ENCODE assay signal across 23 cellular contexts in the genomic region with DNA sequence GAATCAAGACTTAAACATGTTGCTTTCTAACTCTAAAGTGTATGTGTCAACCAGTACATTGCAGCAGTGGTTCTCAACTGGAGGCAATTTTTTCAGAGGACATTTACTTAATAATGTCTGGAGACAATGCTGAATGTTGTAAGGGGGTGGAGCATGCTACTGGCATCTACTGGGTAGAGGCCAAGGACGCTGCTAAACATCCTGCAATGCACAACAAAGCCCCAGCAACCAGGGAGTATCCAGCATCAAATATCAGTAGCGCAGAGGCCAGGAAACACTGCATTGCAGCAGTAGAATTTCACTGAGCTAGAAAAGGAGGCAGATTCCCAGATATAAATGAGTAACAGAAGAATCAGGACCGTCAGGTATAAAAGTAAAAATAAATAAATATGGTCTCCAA.
"Had no signal": no experiment of that assay in that cellular context is flagged by ENCODE, and none has a peak within 500 bp of the region (broad histone marks: within the 10 kb centered on the region; RNA-seq: fewer than 3 reads in every experiment).

No MANE protein-coding gene starts in this region.

- H3K4me3 ChIP-seq: gastrocnemius medialis, heart right ventricle, psoas muscle, right lobe of liver, spleen, testis, tibial nerve, upper lobe of right lung, vagina had no signal

- H3K27me3 ChIP-seq: gastrocnemius medialis, heart right ventricle, neutrophil, right lobe of liver, spleen, testis, tibial nerve, vagina had no signal

- FAIRE-seq: endometrium, kidney had no signal

- H3K9me3 ChIP-seq: gastrocnemius medialis, heart right ventricle, neutrophil, psoas muscle, right lobe of liver, spleen, testis, tibial nerve, upper lobe of right lung, vagina had no signal

- H3K4me1 ChIP-seq: gastrocnemius medialis, heart right ventricle, psoas muscle, right lobe of liver, spleen, testis, tibial nerve, upper lobe of right lung, vagina had no signal

- H3K36me3 Mint-ChIP-seq: naive thymus-derived CD8-positive, alpha-beta T cell; stimulated activated naive B cell treated with anti-CD40 and anti-IgM and Interleukin-4, amounts not matched to agents 10 μg/mL and 1 μg/mL and 100 μg/mL, for 72 hours had no signal

- H3K9me3 Mint-ChIP-seq: stimulated activated naive B cell treated with anti-CD40 and anti-IgM and Interleukin-4, amounts not matched to agents 10 μg/mL and 1 μg/mL and 100 μg/mL, for 72 hours had no signal

- H3K4me3 Mint-ChIP-seq: naive thymus-derived CD8-positive, alpha-beta T cell; stimulated activated naive B cell treated with anti-CD40 and anti-IgM and Interleukin-4, amounts not matched to agents 10 μg/mL and 1 μg/mL and 100 μg/mL, for 72 hours; stimulated activated naive CD8-positive, alpha-beta T cell treated with anti-CD3 and anti-CD28 coated beads, Interleukin-15, amount 100 ng/mL, for 72 hours had no signal

- DNase-seq: cortex of kidney; effector memory CD4-positive, alpha-beta T cell; gastrocnemius medialis; heart right ventricle; hypothalamus; kidney; left cardiac atrium; left ventricle myocardium superior; naive thymus-derived CD8-positive, alpha-beta T cell; psoas muscle; retina; right lobe of liver; spleen; stimulated activated CD4-positive, alpha-beta T cell treated with anti-CD3 and anti-CD28 coated beads, Interleukin-2, amount 100 ng/mL, for 24 hours; stimulated activated CD4-positive, alpha-beta T cell treated with anti-CD3 and anti-CD28 coated beads, Interleukin-4, amount 100 ng/mL, for 4 hours; stimulated activated naive B cell treated with anti-CD40 and anti-IgM and Interleukin-4, amounts not matched to agents 10 μg/mL and 1 μg/mL and 100 μg/mL, for 72 hours; stimulated activated naive CD8-positive, alpha-beta T cell treated with anti-CD3 and anti-CD28 coated beads, Interleukin-15, amount 100 ng/mL, for 72 hours; testis; upper lobe of right lung had no signal

- H3K27ac ChIP-seq: gastrocnemius medialis, heart right ventricle, neutrophil, psoas muscle, right lobe of liver, spleen, testis, tibial nerve, upper lobe of right lung, vagina had no signal

- H3K27ac Mint-ChIP-seq: naive thymus-derived CD8-positive, alpha-beta T cell; stimulated activated naive B cell treated with anti-CD40 and anti-IgM and Interleukin-4, amounts not matched to agents 10 μg/mL and 1 μg/mL and 100 μg/mL, for 72 hours; stimulated activated naive CD8-positive, alpha-beta T cell treated with anti-CD3 and anti-CD28 coated beads, Interleukin-15, amount 100 ng/mL, for 72 hours had no signal

- H3K36me3 ChIP-seq: gastrocnemius medialis, heart right ventricle, neutrophil, right lobe of liver, spleen, tibial nerve, upper lobe of right lung, vagina had no signal

- H3K4me1 Mint-ChIP-seq: naive thymus-derived CD8-positive, alpha-beta T cell; stimulated activated naive B cell treated with anti-CD40 and anti-IgM and Interleukin-4, amounts not matched to agents 10 μg/mL and 1 μg/mL and 100 μg/mL, for 72 hours; stimulated activated naive CD8-positive, alpha-beta T cell treated with anti-CD3 and anti-CD28 coated beads, Interleukin-15, amount 100 ng/mL, for 72 hours had no signal

- H3K27me3 Mint-ChIP-seq: stimulated activated naive B cell treated with anti-CD40 and anti-IgM and Interleukin-4, amounts not matched to agents 10 μg/mL and 1 μg/mL and 100 μg/mL, for 72 hours; stimulated activated naive CD8-positive, alpha-beta T cell treated with anti-CD3 and anti-CD28 coated beads, Interleukin-15, amount 100 ng/mL, for 72 hours had no signal
